ENCODE assay signal across 8 cellular contexts in genomic region chr2:9206991-9207640, GRCh38. TPM values are rescaled to one million over a fixed set of nuclear protein-coding genes. Genes with fewer than 3 reads are reported as not detected.
DNase-seq lines count a peak whose midpoint lies in the region; ATAC-seq and TF ChIP-seq lines count a peak whose summit lies in the region.

No MANE protein-coding gene starts in this region.

- no peaks in the 10 kb centered on the region for H4K20me1 ChIP-seq in Karpas-422 (ENCODE audit: insufficient read depth, low read depth, low read length)

- no peak overlapping the region for H2AFZ ChIP-seq in Karpas-422 (ENCODE audit: low read length)

- intact Hi-C loops in spleen (cut with DNase I; ENCODE audit: low total_unique reads), result no loop called here

- H3K4me3 ChIP-seq in HUES64 (ENCODE audit: low read length) (peak overlapping the region; percentile 61), astrocyte of the spinal cord (ENCODE audit: low read depth, low read length) (peak overlapping the region; percentile 74), iPS-20b (ENCODE audit: low read length) (peak overlapping the region; percentile 70), spleen (peak overlapping the region; percentile 20 to 84 (median 49)), Karpas-422 (ENCODE audit: low read length) (no peak overlapping the region)

- H3K27me3 ChIP-seq in HUES64 (ENCODE audit: insufficient read depth, low read length) (peaks cover 39% of the 10 kb centered on the region), iPS-20b (ENCODE audit: insufficient read depth, low read length) (peaks cover 36% of the 10 kb centered on the region), spleen (replicated peaks in 1 of 7) (peaks cover 9 to 80% (median 67%) of the 10 kb centered on the region in 7 donors), Karpas-422 (ENCODE audit: low read length) (no peaks in the 10 kb centered on the region)

- in situ Hi-C loops in astrocyte of the spinal cord (cut with HindIII; ENCODE audit: low sequenced_read_pairs), result no loop called here

- H3K36me3 ChIP-seq in HUES64 (ENCODE audit: insufficient read depth, low read length), result no peaks in the 10 kb centered on the region
- no peaks in the 10 kb centered on the region for H3K36me3 ChIP-seq in iPS-20b (ENCODE audit: insufficient read depth, low read depth, low read length)
- H3K36me3 ChIP-seq in spleen, result no peaks in the 10 kb centered on the region
- H3K36me3 ChIP-seq in Karpas-422 (ENCODE audit: insufficient read depth, low read length), result no peaks in the 10 kb centered on the region

- ATAC-seq in HG03354 (IDR thresholded peaks at IDR 0.05; ENCODE audit: poor library complexity, severe bottlenecking, unreplicated experiment), result no peak

- no peaks in the 10 kb centered on the region for H3K9me3 ChIP-seq in HUES64 (ENCODE audit: insufficient read depth, low read depth, low read length)
- no peaks in the 10 kb centered on the region for H3K9me3 ChIP-seq in iPS-20b (ENCODE audit: insufficient read depth, low read depth, low read length)
- H3K9me3 ChIP-seq in spleen, result no peaks in the 10 kb centered on the region
- H3K9me3 ChIP-seq in Karpas-422 (ENCODE audit: low read length), result no peaks in the 10 kb centered on the region

- peak; percentile 32 for DNase-seq in stimulated activated CD4-positive, alpha-beta T cell treated with anti-CD3 and anti-CD28 coated beads, Interleukin-15, amount 100 ng/mL, for 24 hours
- no peak for DNase-seq in stimulated activated CD4-positive, alpha-beta T cell treated with anti-CD3 and anti-CD28 coated beads, Interleukin-1b, Interleukin-23, amount 100 ng/mL, for 48 hours
- DNase-seq in astrocyte of the spinal cord (ENCODE audit: low read depth, low spot score), result peak; percentile 31
- peak; percentile 77 for DNase-seq in spleen
- no peak for DNase-seq in Karpas-422

- peak overlapping the region; percentile 92 for H3K9ac ChIP-seq in HUES64 (ENCODE audit: low read depth, low read length)
- H3K9ac ChIP-seq in iPS-20b (ENCODE audit: low read depth, low read length), result peak overlapping the region; percentile 80
- no peak overlapping the region for H3K9ac ChIP-seq in Karpas-422 (ENCODE audit: low read length)

- H3K27ac ChIP-seq in HUES64 (ENCODE audit: low read depth, low read length) (no peak overlapping the region), iPS-20b (ENCODE audit: low read length) (no peak overlapping the region), spleen (peak overlapping the region in 1 of 8 donors; percentile 38), Karpas-422 (ENCODE audit: low read length) (no peak overlapping the region)

- under 1% methylated on average over 84 of the region's 84 CpGs for WGBS in HUES64
- WGBS in spleen, 5 donors, result 0 to 1% (median 1%) methylated on average over 16 to 84 of the region's 84 CpGs

- TF ChIP-seq CTCF in astrocyte of the spinal cord (IDR thresholded peaks at IDR 0.05; ENCODE audit: low read depth, low read length) (no peak), spleen (IDR thresholded peaks at IDR 0.05 in 8 of 11, conservative IDR thresholded peaks at IDR 0.05 in 3 of 11) (no peak)

- H3K4me2 ChIP-seq in Karpas-422 (ENCODE audit: low read depth, low read length, poor library complexity, severe bottlenecking), result no peak overlapping the region

- TF ChIP-seq POLR2A in spleen (IDR thresholded peaks at IDR 0.05), result no peak

- no peaks in the 10 kb centered on the region for H3K79me2 ChIP-seq in Karpas-422 (ENCODE audit: low read length)

- H3K9me2 ChIP-seq in Karpas-422 (replicated peaks; ENCODE audit: insufficient read depth, low read length), result no peaks in the 10 kb centered on the region

- peaks cover 16% of the 10 kb centered on the region for H3K4me1 ChIP-seq in HUES64 (ENCODE audit: insufficient read depth, low read length)
- peaks cover 13% of the 10 kb centered on the region; the same call in 1 of the 2 replicates for H3K4me1 ChIP-seq in iPS-20b (ENCODE audit: insufficient read depth, low read length)
- peaks cover 5 to 24% (median 19%) of the 10 kb centered on the region in 6 donors for H3K4me1 ChIP-seq in spleen
- no peaks in the 10 kb centered on the region for H3K4me1 ChIP-seq in Karpas-422 (ENCODE audit: low read length)

RNA-seq across cellular contexts. Expression of gene ASAP2, which starts 0.5 kb away (rescaled TPM):
- polyA plus RNA-seq in HUES64 (2013, experiment 1 of 2), result 11.5 TPM
- polyA plus RNA-seq in HUES64 (2013, experiment 2 of 2), result 17.1 TPM
- 1 to 10 TPM; 1.4 to 3.0 (median 2.7) TPM for total RNA-seq in spleen
- 1 to 10 TPM in 2 of 3 donors, under 1 TPM in 1; 0.93 to 1.6 (median 1.3) TPM for polyA plus RNA-seq in spleen
- not detected in 2 replicates for total RNA-seq in Karpas-422 (2014; rRNA removed; shearing (Covaris generic); ENCODE audit: low replicate concordance)

Comparison
In these comparisons a context has a peak if more than half of its experiments do, and no peak if none do; other contexts are left out.
1. DNase-seq: peak in stimulated activated CD4-positive, alpha-beta T cell treated with anti-CD3 and anti-CD28 coated beads, Interleukin-15, amount 100 ng/mL, for 24 hours (single experiment), astrocyte of the spinal cord (single experiment) and spleen (single experiment); none in stimulated activated CD4-positive, alpha-beta T cell treated with anti-CD3 and anti-CD28 coated beads, Interleukin-1b, Interleukin-23, amount 100 ng/mL, for 48 hours (single experiment) and Karpas-422 (single experiment).